1 cellular context compared by ENCODE assay signal in genomic region chr4:37430718-37431416, GRCh38.
TF ChIP-seq lines count a peak whose summit lies in the region.

No MANE protein-coding gene starts in this region.

TF ChIP-seq in HepG2, 621 proteins besides CTCF, POLR2A, EP300 and RAD21 (continued from another document):
- TF ChIP-seq HOMEZ (CRISPR knock-in tag; IDR thresholded peaks at IDR 0.05; ENCODE audit: low read depth) (no peak), FOSL1 (CRISPR knock-in tag; IDR thresholded peaks at IDR 0.05; ENCODE audit: borderline replicate concordance) (no peak), ZNF609 (CRISPR knock-in tag; IDR thresholded peaks at IDR 0.05; ENCODE audit: borderline replicate concordance) (peak; percentile 59; the same call in 1 of the 2 replicates), BCL3 (CRISPR knock-in tag; IDR thresholded peaks at IDR 0.05) (no peak)
